ENCODE assay signal across 11 cellular contexts in genomic region chr11:131914299-131914902, GRCh38.
A peak's percentile ranks its signal among the peaks of the same experiment; 100 is the strongest.
DNase-seq lines count a peak whose midpoint lies in the region; ATAC-seq and TF ChIP-seq lines count a peak whose summit lies in the region.
"Had no signal": no experiment of that assay in that cellular context is flagged by ENCODE, and none has a peak within 500 bp of the region (broad histone marks: within the 10 kb centered on the region; RNA-seq: fewer than 3 reads in every experiment).

No MANE protein-coding gene starts in this region.

- no peak overlapping the region for H2BK20ac ChIP-seq in H9 (ENCODE audit: low read depth, low read length, poor library complexity, severe bottlenecking)

- H2BK5ac ChIP-seq in H9 (ENCODE audit: insufficient read length, low read length) = no peak overlapping the region
- H2BK5ac ChIP-seq in mesenchymal stem cell (ENCODE audit: low read depth, low read length, poor library complexity, severe bottlenecking) = no peak overlapping the region

- H3K27me3 ChIP-seq in H9 (ENCODE audit: insufficient read depth, low read length) = no peaks in the 10 kb centered on the region
- no peaks in the 10 kb centered on the region for H3K27me3 ChIP-seq in mesenchymal stem cell (ENCODE audit: control insufficient read depth in 1 of 2, insufficient read depth in 1 of 2, low read length in 2 of 2)

- H3K79me2 ChIP-seq in H9 (ENCODE audit: insufficient read depth, low read length) = no peaks in the 10 kb centered on the region

- H3K14ac ChIP-seq in H9 (ENCODE audit: insufficient read depth, low read length) (no peak overlapping the region), mesenchymal stem cell (ENCODE audit: low read length in 2 of 2) (no peak overlapping the region)

- H3K56ac ChIP-seq in H9 (ENCODE audit: insufficient read length, low read depth, low read length) = no peak overlapping the region

- no peak overlapping the region for H2BK120ac ChIP-seq in H9 (ENCODE audit: low read depth, low read length, poor library complexity, severe bottlenecking)
- H2BK120ac ChIP-seq in mesenchymal stem cell (ENCODE audit: low read depth, low read length) = no peak overlapping the region

- no peak overlapping the region for H4K91ac ChIP-seq in H9 (ENCODE audit: insufficient read length, low read depth, low read length)
- no peak overlapping the region for H4K91ac ChIP-seq in mesenchymal stem cell (ENCODE audit: low read length)

- H4K8ac ChIP-seq in H9 (replicated peaks; ENCODE audit: insufficient read length, low read depth, low read length) = no peak overlapping the region
- no peak overlapping the region for H4K8ac ChIP-seq in mesenchymal stem cell (ENCODE audit: low read length)

- H2AFZ ChIP-seq in H9 (ENCODE audit: low read length) = no peak overlapping the region
- no peak overlapping the region for H2AFZ ChIP-seq in mesenchymal stem cell (ENCODE audit: low read depth, low read length)

- peaks cover 0 to 11% (median 0%) of the 10 kb centered on the region in 3 experiments; a peak in 3 of 7 replicates for H3K36me3 Mint-ChIP-seq in H9 (ENCODE audit: insufficient read depth in 1 of 3, low read depth in 3 of 3)
- H3K36me3 Mint-ChIP-seq: stimulated activated naive B cell treated with anti-CD40 and anti-IgM and Interleukin-4, amounts not matched to agents 10 μg/mL and 1 μg/mL and 100 μg/mL, for 72 hours had no signal

- H3K4me3 Mint-ChIP-seq in H9 = no peak overlapping the region
- H3K4me3 Mint-ChIP-seq: stimulated activated naive B cell treated with anti-CD40 and anti-IgM and Interleukin-4, amounts not matched to agents 10 μg/mL and 1 μg/mL and 100 μg/mL, for 72 hours had no signal

- DNase-seq in H9 = no peak
- DNase-seq in caudate nucleus (lab: John Stamatoyannopoulos, UW) = peak in 4 of 61 donors; percentile 21 to 53 (median 43)
- DNase-seq in mesenchymal stem cell = no peak
- DNase-seq in posterior vena cava (ENCODE audit: low spot score) = no peak
- no peak for DNase-seq in Ammon's horn (ENCODE audit: low spot score)
- no peak for DNase-seq in NCI-H82 (lab: John Stamatoyannopoulos, UW)
- DNase-seq: activated effector memory CD4-positive, alpha-beta T cell treated with anti-CD3 and anti-CD28 coated beads, Interleukin-2, amount 50 U/mL, for 16 hours; stimulated activated naive B cell treated with anti-CD40 and anti-IgM and Interleukin-4, amounts not matched to agents 10 μg/mL and 1 μg/mL and 100 μg/mL, for 72 hours had no signal

- H3K4me1 ChIP-seq in H9 (ENCODE audit: insufficient read depth, low read length) (no peaks in the 10 kb centered on the region; the same call in 1 of the 2 replicates), mesenchymal stem cell (ENCODE audit: control insufficient read depth, insufficient read depth, low read depth, low read length) (peaks cover 22% of the 10 kb centered on the region)

- H4K5ac ChIP-seq in H9 (ENCODE audit: insufficient read length, low read depth, low read length) = no peak overlapping the region

- WGBS in H9 (ENCODE audit: extremely low coverage, insufficient read length, low lambda C conversion rate) = no CpG with 5 or more reads among the region's 4 CpGs
- WGBS in mesenchymal stem cell = no CpG with 5 or more reads among the region's 4 CpGs

- no peak overlapping the region for H3K27ac ChIP-seq in C4-2B
- no peak overlapping the region for H3K27ac ChIP-seq in H9 (ENCODE audit: insufficient read length, low read depth, low read length)
- H3K27ac ChIP-seq in caudate nucleus (ENCODE audit: low read depth, low read length) = peak overlapping the region; percentile 9
- H3K27ac ChIP-seq in mesenchymal stem cell (ENCODE audit: low read length, poor library complexity, severe bottlenecking) = peak overlapping the region; percentile 99

- H3K18ac ChIP-seq in H9 (ENCODE audit: insufficient read length, low read depth, low read length) = no peak overlapping the region
- H3K18ac ChIP-seq in mesenchymal stem cell (ENCODE audit: low read depth in 1 of 2, low read length in 2 of 2) = no peak overlapping the region

- H3K9ac ChIP-seq in H9 (ENCODE audit: extremely low read depth, insufficient read length, low read length) = no peak overlapping the region
- H3K9ac ChIP-seq in mesenchymal stem cell (ENCODE audit: low read length) = no peak overlapping the region

- no peak overlapping the region for H3K27ac Mint-ChIP-seq in H9
- H3K27ac Mint-ChIP-seq: stimulated activated naive B cell treated with anti-CD40 and anti-IgM and Interleukin-4, amounts not matched to agents 10 μg/mL and 1 μg/mL and 100 μg/mL, for 72 hours had no signal

- H3K9me3 ChIP-seq in H9 (ENCODE audit: control insufficient read depth, low read depth, low read length) (no peaks in the 10 kb centered on the region), mesenchymal stem cell (ENCODE audit: control insufficient read depth, low read length) (no peaks in the 10 kb centered on the region)

- H3K4ac ChIP-seq in H9 (ENCODE audit: low read depth, low read length) (no peak overlapping the region), mesenchymal stem cell (ENCODE audit: low read depth in 1 of 2, low read length in 2 of 2) (no peak overlapping the region)

- H3K23me2 ChIP-seq in H9 (ENCODE audit: insufficient read length, low read depth, low read length, poor library complexity, severe bottlenecking) = peaks cover 7% of the 10 kb centered on the region

- peaks cover 36% of the 10 kb centered on the region for H3K27me3 Mint-ChIP-seq in H9 (ENCODE audit: low read depth)

- intact Hi-C loops in posterior vena cava (cut with DNase I) = no loop called here

- no peaks in the 10 kb centered on the region; a peak in 1 of 5 replicates for H3K9me3 Mint-ChIP-seq in H9

- H2AK5ac ChIP-seq in H9 (ENCODE audit: insufficient read length, low read length) (no peak overlapping the region), mesenchymal stem cell (ENCODE audit: low read length, severe bottlenecking) (no peak overlapping the region)

- no peaks in the 10 kb centered on the region for H4K20me1 ChIP-seq in H9 (ENCODE audit: control insufficient read depth, insufficient read depth, insufficient read length)

- H3K4me2 ChIP-seq in H9 (ENCODE audit: insufficient read depth, insufficient read length, low read length) (no peak overlapping the region), mesenchymal stem cell (ENCODE audit: low read length, poor library complexity, severe bottlenecking) (no peak overlapping the region)

- H2BK15ac ChIP-seq in H9 (ENCODE audit: low read depth, low read length) = no peak overlapping the region
- H2BK15ac ChIP-seq in mesenchymal stem cell (ENCODE audit: low read depth, poor library complexity, severe bottlenecking) = no peak overlapping the region

- TF ChIP-seq CTCF in C4-2B (conservative IDR thresholded peaks at IDR 0.05) (peak; percentile 31), H9 (conservative IDR thresholded peaks at IDR 0.05) (peak; percentile 52)

- ATAC-seq in GM18907 (IDR thresholded peaks at IDR 0.05; ENCODE audit: unreplicated experiment) = no peak
- ATAC-seq: K562; stimulated activated naive B cell treated with anti-CD40 and anti-IgM and Interleukin-4, amounts not matched to agents 10 μg/mL and 1 μg/mL and 100 μg/mL, for 72 hours had no signal

- H3K79me1 ChIP-seq in H9 (ENCODE audit: insufficient read depth, low read depth, low read length, poor library complexity, severe bottlenecking) (no peaks in the 10 kb centered on the region), mesenchymal stem cell (replicated peaks; ENCODE audit: low read length, poor library complexity, severe bottlenecking) (peaks cover 2% of the 10 kb centered on the region)

- no peak overlapping the region for H3T11ph ChIP-seq in H9 (ENCODE audit: low read length)

- no peak overlapping the region for H3K23ac ChIP-seq in H9 (ENCODE audit: insufficient read length, low read depth, low read length)
- H3K23ac ChIP-seq in mesenchymal stem cell (ENCODE audit: low read length in 2 of 2) = no peak overlapping the region

- H2BK12ac ChIP-seq in H9 (ENCODE audit: insufficient read length, low read depth, low read length) (no peak overlapping the region), mesenchymal stem cell (ENCODE audit: low read length in 2 of 2) (no peak overlapping the region)

- H3K4me1 Mint-ChIP-seq in H9 = peaks cover 24 to 39% of the 10 kb centered on the region in 2 experiments
- H3K4me1 Mint-ChIP-seq: stimulated activated naive B cell treated with anti-CD40 and anti-IgM and Interleukin-4, amounts not matched to agents 10 μg/mL and 1 μg/mL and 100 μg/mL, for 72 hours had no signal

- H3K36me3 ChIP-seq in mesenchymal stem cell (ENCODE audit: control insufficient read depth in 1 of 2, insufficient read depth in 2 of 2, low read depth in 1 of 2, low read length in 2 of 2) = peaks cover 0 to 24% of the 10 kb centered on the region in 2 experiments

- H3K4me3 ChIP-seq in mesenchymal stem cell (ENCODE audit: insufficient read depth in 1 of 2, low read depth in 1 of 2, low read length in 2 of 2) = no peak overlapping the region
- H3K4me3 ChIP-seq: K562 had no signal

Comparison
In these comparisons a context has a peak if more than half of its experiments do, and no peak if none do; other contexts are left out.
1. H3K27ac ChIP-seq: peak in caudate nucleus (single experiment) and mesenchymal stem cell (single experiment); none in C4-2B (single experiment) and H9 (single experiment).